ENCODE assay signal across 17 cellular contexts in the genomic region with DNA sequence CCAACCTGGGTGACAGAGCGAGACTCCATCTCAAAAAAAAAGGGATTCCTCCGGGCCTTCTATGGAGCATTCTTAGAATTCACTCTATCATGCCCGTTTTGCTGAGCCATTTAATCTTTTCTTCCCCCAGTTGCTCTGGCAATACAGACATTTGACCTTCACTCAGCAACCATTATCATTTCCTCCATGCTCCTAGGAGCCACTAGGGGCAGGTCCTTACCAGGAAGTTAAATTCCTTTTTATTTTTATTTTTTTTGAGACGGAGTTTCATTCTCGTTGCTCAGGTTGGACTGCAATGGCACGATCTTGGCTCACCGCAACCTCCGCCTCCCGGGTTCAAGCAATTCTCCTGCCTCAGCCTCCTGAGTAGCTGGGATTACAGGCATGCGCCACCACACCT. TPM values are rescaled to one million over a fixed set of nuclear protein-coding genes. Genes with fewer than 3 reads are reported as not detected.
A peak's percentile ranks its signal among the peaks of the same experiment; 100 is the strongest.
DNase-seq lines count a peak whose midpoint lies in the region; ATAC-seq and TF ChIP-seq lines count a peak whose summit lies in the region.
"Had no signal": no experiment of that assay in that cellular context is flagged by ENCODE, and none has a peak within 500 bp of the region (broad histone marks: within the 10 kb centered on the region; RNA-seq: fewer than 3 reads in every experiment).

No MANE protein-coding gene starts in this region.

- H3K4me1 ChIP-seq in DOHH2 (ENCODE audit: control insufficient read depth, low read length), result no peaks in the 10 kb centered on the region
- H3K4me1 ChIP-seq: breast epithelium, esophagus squamous epithelium, vagina had no signal

- H3K27ac ChIP-seq in 22Rv1 (no peak overlapping the region), DOHH2 (ENCODE audit: low read depth, low read length) (no peak overlapping the region)
- H3K27ac ChIP-seq: breast epithelium, esophagus squamous epithelium, vagina had no signal

- no peak overlapping the region for H3K4me2 ChIP-seq in DOHH2 (ENCODE audit: low read length)

- no peak overlapping the region for H3K4me3 ChIP-seq in DOHH2 (ENCODE audit: low read length)
- H3K4me3 ChIP-seq: breast epithelium, esophagus squamous epithelium, vagina had no signal

- H3K27me3 ChIP-seq in DOHH2 (ENCODE audit: control insufficient read depth, low read length), result peaks cover 12% of the 10 kb centered on the region
- H3K27me3 ChIP-seq: breast epithelium, esophagus squamous epithelium, vagina had no signal

- peak; percentile 55 for ATAC-seq in SK-N-SH treated with all-trans-retinoic acid at 6 μM for 48 hours
- ATAC-seq in GM18907 (IDR thresholded peaks at IDR 0.05; ENCODE audit: unreplicated experiment), result no peak
- ATAC-seq: activated CD4-positive, CD25-positive, alpha-beta regulatory T cell treated with anti-CD3 and anti-CD28 coated beads, Interleukin-2, amount 50 U/mL, for 24 hours had no signal

- peak; percentile 23 for DNase-seq in glomerular visceral epithelial cell (ENCODE audit: extremely low spot score)
- no peak for DNase-seq in NCI-H510A (lab: John Stamatoyannopoulos, UW)
- no peak for DNase-seq in amniotic stem cell (lab: John Stamatoyannopoulos, UW)
- no peak for DNase-seq in A172 (ENCODE audit: low spot score)
- DNase-seq: activated T-cell treated with anti-CD3 and anti-CD28 coated beads, Interleukin-2, amount 50 U/mL, for 24 hours; CD4-positive, alpha-beta memory T cell; esophagus squamous epithelium; NCI-H226; Right ventricle myocardium superior; stimulated activated CD4-positive, alpha-beta T cell treated with anti-CD3 and anti-CD28 coated beads, Interleukin-15, amount 100 ng/mL, for 24 hours had no signal

- H3F3A ChIP-seq in DOHH2 (ENCODE audit: control insufficient read depth, insufficient read depth), result no peaks in the 10 kb centered on the region

- TF ChIP-seq CTCF in 22Rv1 (IDR thresholded peaks at IDR 0.05), result peak; percentile 69
- TF ChIP-seq CTCF in DOHH2 (IDR thresholded peaks at IDR 0.05; ENCODE audit: low read depth, low read length, poor library complexity, severe bottlenecking), result peak; percentile 16

- H3K79me2 ChIP-seq in DOHH2 (ENCODE audit: control insufficient read depth, low read length), result no peaks in the 10 kb centered on the region

- H4K20me1 ChIP-seq in DOHH2 (ENCODE audit: control insufficient read depth, insufficient read depth, low read depth, low read length), result no peaks in the 10 kb centered on the region

- no peaks in the 10 kb centered on the region for H3K36me3 ChIP-seq in DOHH2 (ENCODE audit: control insufficient read depth, low read length)
- H3K36me3 ChIP-seq: breast epithelium, esophagus squamous epithelium, vagina had no signal

- no peaks in the 10 kb centered on the region for H3K9me2 ChIP-seq in DOHH2 (replicated peaks; ENCODE audit: control insufficient read depth, low read length)

- no peaks in the 10 kb centered on the region for H3K9me3 ChIP-seq in DOHH2 (ENCODE audit: control insufficient read depth, insufficient read depth, low read length)
- H3K9me3 ChIP-seq: breast epithelium, esophagus squamous epithelium, vagina had no signal

TF ChIP-seq in SK-N-SH treated with all-trans-retinoic acid at 6 μM for 48 hours, 23 proteins besides CTCF, POLR2A, EP300 and RAD21:
- TF ChIP-seq ZFP30 (CRISPR knock-in tag; IDR thresholded peaks at IDR 0.05) (no peak), PPARA (CRISPR knock-in tag; IDR thresholded peaks at IDR 0.05; ENCODE audit: borderline replicate concordance) (no peak), RARB (CRISPR knock-in tag; IDR thresholded peaks at IDR 0.05) (no peak), GLIS3 (CRISPR knock-in tag; IDR thresholded peaks at IDR 0.05) (no peak), ARNTL (CRISPR knock-in tag; IDR thresholded peaks at IDR 0.05; ENCODE audit: borderline replicate concordance, low read depth) (no peak), BACH2 (CRISPR knock-in tag; IDR thresholded peaks at IDR 0.05; ENCODE audit: borderline replicate concordance) (no peak), ISL1 (CRISPR knock-in tag; IDR thresholded peaks at IDR 0.05) (no peak), TOX (CRISPR knock-in tag; IDR thresholded peaks at IDR 0.05; ENCODE audit: borderline replicate concordance) (no peak), TCF4 (CRISPR knock-in tag; IDR thresholded peaks at IDR 0.05; ENCODE audit: borderline replicate concordance) (no peak), ZNF70 (CRISPR knock-in tag; IDR thresholded peaks at IDR 0.05) (no peak), SNAI2 (CRISPR knock-in tag; IDR thresholded peaks at IDR 0.05) (no peak), ESRRG (CRISPR knock-in tag; IDR thresholded peaks at IDR 0.05) (no peak)
- TF ChIP-seq, protein P1, sequence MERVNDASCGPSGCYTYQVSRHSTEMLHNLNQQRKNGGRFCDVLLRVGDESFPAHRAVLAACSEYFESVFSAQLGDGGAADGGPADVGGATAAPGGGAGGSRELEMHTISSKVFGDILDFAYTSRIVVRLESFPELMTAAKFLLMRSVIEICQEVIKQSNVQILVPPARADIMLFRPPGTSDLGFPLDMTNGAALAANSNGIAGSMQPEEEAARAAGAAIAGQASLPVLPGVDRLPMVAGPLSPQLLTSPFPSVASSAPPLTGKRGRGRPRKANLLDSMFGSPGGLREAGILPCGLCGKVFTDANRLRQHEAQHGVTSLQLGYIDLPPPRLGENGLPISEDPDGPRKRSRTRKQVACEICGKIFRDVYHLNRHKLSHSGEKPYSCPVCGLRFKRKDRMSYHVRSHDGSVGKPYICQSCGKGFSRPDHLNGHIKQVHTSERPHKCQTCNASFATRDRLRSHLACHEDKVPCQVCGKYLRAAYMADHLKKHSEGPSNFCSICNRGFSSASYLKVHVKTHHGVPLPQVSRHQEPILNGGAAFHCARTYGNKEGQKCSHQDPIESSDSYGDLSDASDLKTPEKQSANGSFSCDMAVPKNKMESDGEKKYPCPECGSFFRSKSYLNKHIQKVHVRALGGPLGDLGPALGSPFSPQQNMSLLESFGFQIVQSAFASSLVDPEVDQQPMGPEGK (CRISPR knock-in tag; IDR thresholded peaks at IDR 0.05; ENCODE audit: borderline replicate concordance), result no peak
- TF ChIP-seq, protein P2, sequence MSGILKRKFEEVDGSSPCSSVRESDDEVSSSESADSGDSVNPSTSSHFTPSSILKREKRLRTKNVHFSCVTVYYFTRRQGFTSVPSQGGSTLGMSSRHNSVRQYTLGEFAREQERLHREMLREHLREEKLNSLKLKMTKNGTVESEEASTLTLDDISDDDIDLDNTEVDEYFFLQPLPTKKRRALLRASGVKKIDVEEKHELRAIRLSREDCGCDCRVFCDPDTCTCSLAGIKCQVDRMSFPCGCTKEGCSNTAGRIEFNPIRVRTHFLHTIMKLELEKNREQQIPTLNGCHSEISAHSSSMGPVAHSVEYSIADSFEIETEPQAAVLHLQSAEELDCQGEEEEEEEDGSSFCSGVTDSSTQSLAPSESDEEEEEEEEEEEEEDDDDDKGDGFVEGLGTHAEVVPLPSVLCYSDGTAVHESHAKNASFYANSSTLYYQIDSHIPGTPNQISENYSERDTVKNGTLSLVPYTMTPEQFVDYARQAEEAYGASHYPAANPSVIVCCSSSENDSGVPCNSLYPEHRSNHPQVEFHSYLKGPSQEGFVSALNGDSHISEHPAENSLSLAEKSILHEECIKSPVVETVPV (CRISPR knock-in tag; IDR thresholded peaks at IDR 0.05), result no peak
- TF ChIP-seq, protein P3, sequence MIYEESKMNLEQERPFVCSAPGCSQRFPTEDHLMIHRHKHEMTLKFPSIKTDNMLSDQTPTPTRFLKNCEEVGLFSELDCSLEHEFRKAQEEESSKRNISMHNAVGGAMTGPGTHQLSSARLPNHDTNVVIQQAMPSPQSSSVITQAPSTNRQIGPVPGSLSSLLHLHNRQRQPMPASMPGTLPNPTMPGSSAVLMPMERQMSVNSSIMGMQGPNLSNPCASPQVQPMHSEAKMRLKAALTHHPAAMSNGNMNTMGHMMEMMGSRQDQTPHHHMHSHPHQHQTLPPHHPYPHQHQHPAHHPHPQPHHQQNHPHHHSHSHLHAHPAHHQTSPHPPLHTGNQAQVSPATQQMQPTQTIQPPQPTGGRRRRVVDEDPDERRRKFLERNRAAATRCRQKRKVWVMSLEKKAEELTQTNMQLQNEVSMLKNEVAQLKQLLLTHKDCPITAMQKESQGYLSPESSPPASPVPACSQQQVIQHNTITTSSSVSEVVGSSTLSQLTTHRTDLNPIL (CRISPR knock-in tag; IDR thresholded peaks at IDR 0.05; ENCODE audit: low read depth), result no peak
- TF ChIP-seq, protein P4, sequence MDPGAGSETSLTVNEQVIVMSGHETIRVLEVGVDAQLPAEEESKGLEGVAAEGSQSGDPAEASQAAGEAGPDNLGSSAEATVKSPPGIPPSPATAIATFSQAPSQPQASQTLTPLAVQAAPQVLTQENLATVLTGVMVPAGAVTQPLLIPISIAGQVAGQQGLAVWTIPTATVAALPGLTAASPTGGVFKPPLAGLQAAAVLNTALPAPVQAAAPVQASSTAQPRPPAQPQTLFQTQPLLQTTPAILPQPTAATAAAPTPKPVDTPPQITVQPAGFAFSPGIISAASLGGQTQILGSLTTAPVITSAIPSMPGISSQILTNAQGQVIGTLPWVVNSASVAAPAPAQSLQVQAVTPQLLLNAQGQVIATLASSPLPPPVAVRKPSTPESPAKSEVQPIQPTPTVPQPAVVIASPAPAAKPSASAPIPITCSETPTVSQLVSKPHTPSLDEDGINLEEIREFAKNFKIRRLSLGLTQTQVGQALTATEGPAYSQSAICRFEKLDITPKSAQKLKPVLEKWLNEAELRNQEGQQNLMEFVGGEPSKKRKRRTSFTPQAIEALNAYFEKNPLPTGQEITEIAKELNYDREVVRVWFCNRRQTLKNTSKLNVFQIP (CRISPR knock-in tag; IDR thresholded peaks at IDR 0.05; ENCODE audit: borderline replicate concordance, low read depth), result no peak

RNA-seq across cellular contexts. Expression of a gene that starts 9.7 kb away (rescaled TPM):
- 0.93 and 3.2 TPM in 2 replicates for total RNA-seq in A172 (2014; rRNA removed; shearing (Covaris generic))

RNA-seq across cellular contexts. Expression of a gene that starts 38.6 kb away (rescaled TPM):
- 64.3 and 99.0 TPM in 2 replicates for total RNA-seq in A172 (2014; rRNA removed; shearing (Covaris generic))

RNA-seq across cellular contexts. Expression of a gene that starts 42.2 kb away (rescaled TPM):
- total RNA-seq in A172 (2014; rRNA removed; shearing (Covaris generic)), result 29.1 and 30.3 TPM in 2 replicates
